Comparison of ENCODE assay signal across 1 cellular context in genomic region chr11:118834428-118835028, GRCh38.
TF ChIP-seq lines count a peak whose summit lies in the region.

No MANE protein-coding gene starts in this region.

TF ChIP-seq in K562, 482 proteins besides CTCF, POLR2A, EP300 and RAD21 (continued from another document):
- TF ChIP-seq ZNF212 (CRISPR knock-in tag; IDR thresholded peaks at IDR 0.05) (no peak), NR2C1 (IDR thresholded peaks at IDR 0.05) (no peak), NR2C1 (tag; IDR thresholded peaks at IDR 0.05) (no peak), CEBPG (CRISPR knock-in tag; IDR thresholded peaks at IDR 0.05) (no peak), CEBPG (tag; conservative IDR thresholded peaks at IDR 0.05 in 1 of 2, IDR thresholded peaks at IDR 0.05 in 1 of 2) (peak in 1 of 2 experiments; percentile 37; a peak in 1 of 4 replicates), RBM39 (optimal IDR thresholded peaks at IDR 0.05; ENCODE audit: low read depth, low read length) (no peak)
